ENCODE assay signal across 8 cellular contexts in genomic region chr22:37284807-37285355, GRCh38. TPM values are rescaled to one million over a fixed set of nuclear protein-coding genes. Genes with fewer than 3 reads are reported as not detected.
A peak's percentile ranks its signal among the peaks of the same experiment; 100 is the strongest.
DNase-seq lines count a peak whose midpoint lies in the region; ATAC-seq and TF ChIP-seq lines count a peak whose summit lies in the region.

No MANE protein-coding gene starts in this region.

- no peaks in the 10 kb centered on the region for H3K36me3 ChIP-seq in mucosa of descending colon (ENCODE audit: low read depth)

- intact Hi-C loops in mucosa of descending colon (cut with DNase I, micrococcal nuclease) = no loop called here

- no peaks in the 10 kb centered on the region for H3K9me3 ChIP-seq in mucosa of descending colon

- no peak overlapping the region for H3K27ac ChIP-seq in foreskin keratinocyte

- H3K4me1 ChIP-seq in mucosa of descending colon (ENCODE audit: low read depth) (no peaks in the 10 kb centered on the region), foreskin keratinocyte (peaks cover 12% of the 10 kb centered on the region)

- peak overlapping the region; percentile 70 for H3K4me3 ChIP-seq in GM12865 (ENCODE audit: low read depth, low read length)
- no peak overlapping the region for H3K4me3 ChIP-seq in mucosa of descending colon

- ATAC-seq in activated naive CD4-positive, alpha-beta T cell treated with anti-CD3 and anti-CD28 coated beads, Interleukin-2, amount 50 U/mL, for 72 hours = peak in 1 of 2 donors; percentile 27
- ATAC-seq in mucosa of descending colon = peak; percentile 65
- ATAC-seq in foreskin keratinocyte = no peak

- H3K27me3 ChIP-seq in foreskin keratinocyte = no peaks in the 10 kb centered on the region

- peaks cover 15 to 64% of the 10 kb centered on the region in 2 donors for H3K36me3 Mint-ChIP-seq in activated naive CD4-positive, alpha-beta T cell treated with anti-CD3 and anti-CD28 coated beads, Interleukin-2, amount 50 U/mL, for 72 hours

- TF ChIP-seq CTCF in GM12865 (IDR thresholded peaks at IDR 0.05; ENCODE audit: insufficient read depth, low read depth, low read length, missing control alignments) = no peak
- TF ChIP-seq CTCF in mucosa of descending colon (IDR thresholded peaks at IDR 0.05) = no peak
- no peak for TF ChIP-seq CTCF in foreskin keratinocyte (conservative IDR thresholded peaks at IDR 0.05)

- DNase-seq in GM12865 (ENCODE audit: low read depth) (peak; percentile 64), NOMO-1 (lab: John Stamatoyannopoulos, UW; ENCODE audit: unreplicated experiment in 2 of 2) (peak; percentile 99 to 100), mucosa of descending colon (peak; percentile 45 to 79 (median 52)), foreskin keratinocyte (no peak), SK-N-DZ (ENCODE audit: low spot score) (no peak), cerebellum (ENCODE audit: low spot score) (no peak), NCI-H2227 (lab: John Stamatoyannopoulos, UW; ENCODE audit: unreplicated experiment) (no peak)
- no peak for DNase-seq in activated naive CD4-positive, alpha-beta T cell treated with anti-CD3 and anti-CD28 coated beads, Interleukin-2, amount 50 U/mL, for 72 hours (ENCODE audit: low spot score in 2 of 2)

- no peaks in the 10 kb centered on the region for H3K9me3 Mint-ChIP-seq in activated naive CD4-positive, alpha-beta T cell treated with anti-CD3 and anti-CD28 coated beads, Interleukin-2, amount 50 U/mL, for 72 hours

- H3K27ac Mint-ChIP-seq in activated naive CD4-positive, alpha-beta T cell treated with anti-CD3 and anti-CD28 coated beads, Interleukin-2, amount 50 U/mL, for 72 hours = peak overlapping the region; percentile 63 to 93

RNA-seq across cellular contexts. Expression of gene CYTH4, which starts 2.6 kb away (rescaled TPM):
- 10 to 100 TPM; 60.7 to 69.7 TPM for total RNA-seq in activated naive CD4-positive, alpha-beta T cell treated with anti-CD3 and anti-CD28 coated beads, Interleukin-2, amount 50 U/mL, for 72 hours
- total RNA-seq in mucosa of descending colon (10 to 100 TPM in 2 of 3 donors, 1 to 10 TPM in 1; 8.7 to 13.3 (median 11.6) TPM), foreskin keratinocyte (0.04 and 0.17 TPM in 2 replicates), cerebellum (3.9 TPM)
- 0.03 TPM in 1 of 2 replicates, not detected in the other for polyA plus RNA-seq in foreskin keratinocyte
- not detected in 2 replicates for polyA plus RNA-seq in SK-N-DZ (2014; cell fraction: cytosol; rRNA removed)
- not detected in 2 replicates for polyA plus RNA-seq in SK-N-DZ (2014; cell fraction: nucleus; rRNA removed)

RNA-seq across cellular contexts. Expression of gene RAC2, which starts 40.8 kb away (rescaled TPM):
- 100 to 1,000 TPM; 655 to 769 TPM for total RNA-seq in activated naive CD4-positive, alpha-beta T cell treated with anti-CD3 and anti-CD28 coated beads, Interleukin-2, amount 50 U/mL, for 72 hours
- total RNA-seq in mucosa of descending colon (10 to 100 TPM; 15.3 to 26.8 (median 16.4) TPM), foreskin keratinocyte (75.9 and 77.0 TPM in 2 replicates), cerebellum (0.64 TPM)
- polyA plus RNA-seq in foreskin keratinocyte = 116 and 117 TPM in 2 replicates
- polyA plus RNA-seq in SK-N-DZ (2014; cell fraction: cytosol; rRNA removed) = 0.44 and 0.71 TPM in 2 replicates
- not detected in 2 replicates for polyA plus RNA-seq in SK-N-DZ (2014; cell fraction: nucleus; rRNA removed)

Comparison
In these comparisons a context has a peak if more than half of its experiments do, and no peak if none do; other contexts are left out.
1. DNase-seq: peak in GM12865 (single experiment), NOMO-1 (2 of 2) and mucosa of descending colon (3 of 3); none in activated naive CD4-positive, alpha-beta T cell treated with anti-CD3 and anti-CD28 coated beads, Interleukin-2, amount 50 U/mL, for 72 hours (0 of 2), foreskin keratinocyte (0 of 2), SK-N-DZ (single experiment), cerebellum (single experiment) and NCI-H2227 (single experiment).
2. RNA of gene CYTH4, which starts 2.6 kb away (total RNA-seq): 60.7 to 69.7 TPM in activated naive CD4-positive, alpha-beta T cell treated with anti-CD3 and anti-CD28 coated beads, Interleukin-2, amount 50 U/mL, for 72 hours; 8.7 to 13.3 TPM in mucosa of descending colon, 3.9 TPM in cerebellum (single experiment) and 0.04 to 0.17 TPM in foreskin keratinocyte; every median in the first group is over 4 times any median in the second.